Comparison of ENCODE assay signal across 14 cellular contexts in genomic region chr6:131117866-131118265, GRCh38.
"Had no signal": no experiment of that assay in that cellular context is flagged by ENCODE, and none has a peak within 500 bp of the region (broad histone marks: within the 10 kb centered on the region; RNA-seq: fewer than 3 reads in every experiment).

No MANE protein-coding gene starts in this region.

- DNase-seq: activated CD4-positive, alpha-beta T cell treated with anti-CD3 and anti-CD28 coated beads, Interleukin-2, amount 50 U/mL, for 1 hour; activated naive CD4-positive, alpha-beta T cell treated with anti-CD3 and anti-CD28 coated beads, Interleukin-2, amount 50 U/mL, for 16 hours; adrenal gland; caudate nucleus; colonic mucosa; effector CD4-positive, alpha-beta T cell; foreskin keratinocyte; head of caudate nucleus; left ventricle myocardium inferior; retina; stimulated activated CD4-positive, alpha-beta T cell treated with anti-CD3 and anti-CD28 coated beads, Interleukin-4, amount 100 ng/mL, for 4 hours; tibial artery; WERI-Rb-1 had no signal

- ATAC-seq: foreskin keratinocyte had no signal

- H3K9me3 ChIP-seq: adrenal gland, colonic mucosa, tibial artery, vagina had no signal
